16 cellular contexts compared by ENCODE assay signal in the genomic region with DNA sequence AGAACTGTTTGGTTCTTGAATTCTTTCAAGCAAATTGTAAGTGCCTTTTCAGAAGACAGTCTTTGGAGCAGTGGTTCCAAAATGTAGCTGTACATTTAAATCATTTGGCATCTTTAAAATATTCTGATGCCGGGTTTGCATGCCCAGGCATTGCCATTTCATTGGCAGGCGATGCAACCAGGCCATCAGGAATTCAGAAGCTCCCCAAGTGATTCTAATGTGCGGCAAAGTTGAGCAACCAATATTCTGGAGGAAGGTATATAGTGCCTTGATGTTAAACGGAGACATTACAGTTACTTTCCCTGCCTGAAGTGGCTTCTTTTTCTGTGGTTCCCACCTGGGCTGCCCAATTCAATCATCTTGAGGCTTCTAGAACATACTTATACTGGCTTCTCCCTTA.
DNase-seq lines count a peak whose midpoint lies in the region; ATAC-seq and TF ChIP-seq lines count a peak whose summit lies in the region.
"Had no signal": no experiment of that assay in that cellular context is flagged by ENCODE, and none has a peak within 500 bp of the region (broad histone marks: within the 10 kb centered on the region; RNA-seq: fewer than 3 reads in every experiment).

No MANE protein-coding gene starts in this region.

- H3K27me3 Mint-ChIP-seq in MCF 10A (ENCODE audit: insufficient read depth, unreplicated experiment) (no peaks in the 10 kb centered on the region), naive B cell (no peaks in the 10 kb centered on the region)
- H3K27me3 Mint-ChIP-seq: stimulated activated naive CD8-positive, alpha-beta T cell treated with anti-CD3 and anti-CD28 coated beads, Interleukin-15, Interleukin-2, amounts not matched to agents 100 ng/mL and 50 ng/mL, for 24 hours had no signal

- peaks cover 17% of the 10 kb centered on the region for H3K4me1 ChIP-seq in ACC112 (ENCODE audit: control insufficient read depth, insufficient read depth, low read length, unreplicated experiment)
- H3K4me1 ChIP-seq in SJCRH30 = peaks cover 2% of the 10 kb centered on the region
- peaks cover 4 to 7% of the 10 kb centered on the region in 2 donors for H3K4me1 ChIP-seq in adrenal gland (replicated peaks in 1 of 2)

- H3K4me3 Mint-ChIP-seq in MCF 10A (ENCODE audit: unreplicated experiment) (peak overlapping the region; percentile 48), naive B cell (peak overlapping the region in 2 of 8 donors; percentile 29 to 53)
- H3K4me3 Mint-ChIP-seq: activated CD4-positive, alpha-beta memory T cell treated with anti-CD3 and anti-CD28 coated beads for 36 hours; activated T-helper 17 cell treated with anti-CD3 and anti-CD28 coated beads, Interleukin-2, amount 50 U/mL, for 72 hours; stimulated activated naive CD8-positive, alpha-beta T cell treated with anti-CD3 and anti-CD28 coated beads, Interleukin-15, Interleukin-2, amounts not matched to agents 100 ng/mL and 50 ng/mL, for 24 hours had no signal

- H3K9me3 ChIP-seq in SJCRH30 (replicated peaks) = no peaks in the 10 kb centered on the region; the same call in 1 of the 2 replicates
- no peaks in the 10 kb centered on the region for H3K9me3 ChIP-seq in adrenal gland (replicated peaks in 1 of 3)
- H3K9me3 ChIP-seq: ascending aorta, mucosa of descending colon had no signal

- peak overlapping the region; percentile 52 for H3K27ac ChIP-seq in ACC112 (ENCODE audit: low read depth, low read length)
- no peak overlapping the region for H3K27ac ChIP-seq in SJCRH30
- peak overlapping the region in 2 of 5 donors; percentile 38 to 50 for H3K27ac ChIP-seq in adrenal gland

- intact Hi-C loops in MCF 10A (cut with micrococcal nuclease) (no loop called here), adrenal gland (cut with DNase I) (no loop called here)

- BruUV-seq in MCF 10A (replicated peaks; lab: Mats Ljungman, UMichigan) = no TSS peak

- DNase-seq in GF-D8 (lab: John Stamatoyannopoulos, UW) = peak; percentile 81
- DNase-seq in MCF 10A (ENCODE audit: unreplicated experiment) = peak; percentile 55
- no peak for DNase-seq in naive B cell
- no peak for DNase-seq in DMS114 treated with DMSO at 0.1 percent for 48 hours (lab: John Stamatoyannopoulos, UW; ENCODE audit: unreplicated experiment)
- no peak for DNase-seq in SJCRH30
- DNase-seq in adrenal gland = no peak
- DNase-seq: activated CD4-positive, alpha-beta memory T cell treated with anti-CD3 and anti-CD28 coated beads for 36 hours; mucosa of descending colon; NCI-H146; NK-92 treated with Interleukin-12 subunit alpha and Interleukin-12 subunit beta, amount 100 ng/mL, for 24 hours had no signal

- peak overlapping the region; percentile 59 for H2AFZ ChIP-seq in ACC112 (ENCODE audit: low read length, unreplicated experiment)

- H3K9me3 Mint-ChIP-seq in MCF 10A (ENCODE audit: unreplicated experiment) = no peaks in the 10 kb centered on the region
- H3K9me3 Mint-ChIP-seq in naive B cell = no peaks in the 10 kb centered on the region
- H3K9me3 Mint-ChIP-seq: activated CD4-positive, alpha-beta memory T cell treated with anti-CD3 and anti-CD28 coated beads for 36 hours; activated T-helper 17 cell treated with anti-CD3 and anti-CD28 coated beads, Interleukin-2, amount 50 U/mL, for 72 hours; stimulated activated naive CD8-positive, alpha-beta T cell treated with anti-CD3 and anti-CD28 coated beads, Interleukin-15, Interleukin-2, amounts not matched to agents 100 ng/mL and 50 ng/mL, for 24 hours had no signal

- CTCF ChIA-PET in MCF 10A (lab: Yijun Ruan, JAX) = interaction anchor here (0.6 to 2.0 kb wide), 7 partner anchors 10 to 398 kb away, joined by 3 to 7 read pairs (median 5); no protein-coding TSS in a partner anchor

- TF ChIP-seq CTCF in MCF 10A (IDR thresholded peaks at IDR 0.05; ENCODE audit: unreplicated experiment) (no peak), adrenal gland (IDR thresholded peaks at IDR 0.05) (no peak)

- POLR2A ChIA-PET in MCF 10A (lab: Yijun Ruan, JAX) = interaction anchor here (0.7 to 2.3 kb wide), 17 partner anchors 10 to 355 kb away, joined by 3 to 15 read pairs (median 4); partner anchors contain the start of genes PGM2 and RELL1

- H3K27ac Mint-ChIP-seq in MCF 10A (ENCODE audit: low read depth, unreplicated experiment) = peak overlapping the region; percentile 94
- H3K27ac Mint-ChIP-seq in naive B cell = peak overlapping the region in 4 of 6 donors; percentile 38 to 86 (median 68)
- H3K27ac Mint-ChIP-seq: activated CD4-positive, alpha-beta memory T cell treated with anti-CD3 and anti-CD28 coated beads for 36 hours; activated T-helper 17 cell treated with anti-CD3 and anti-CD28 coated beads, Interleukin-2, amount 50 U/mL, for 72 hours; stimulated activated naive CD8-positive, alpha-beta T cell treated with anti-CD3 and anti-CD28 coated beads, Interleukin-15, Interleukin-2, amounts not matched to agents 100 ng/mL and 50 ng/mL, for 24 hours had no signal

- no peaks in the 10 kb centered on the region for H3K36me3 Mint-ChIP-seq in MCF 10A (ENCODE audit: insufficient read depth, unreplicated experiment)
- no peaks in the 10 kb centered on the region for H3K36me3 Mint-ChIP-seq in naive B cell
- H3K36me3 Mint-ChIP-seq: activated CD4-positive, alpha-beta memory T cell treated with anti-CD3 and anti-CD28 coated beads for 36 hours had no signal

- H3K79me2 ChIP-seq in ACC112 (ENCODE audit: control insufficient read depth, insufficient read depth, low read length, unreplicated experiment) = no peaks in the 10 kb centered on the region

- 36 to 59% (median 46%) methylated on average over 4 of the region's 4 CpGs for WGBS in adrenal gland, 4 donors

- no peak for TF ChIP-seq POLR2A in adrenal gland (IDR thresholded peaks at IDR 0.05)

- ATAC-seq in naive B cell (ENCODE audit: low read depth in 2 of 2) (peak; percentile 27 to 40), GM18873 (IDR thresholded peaks at IDR 0.05; ENCODE audit: low FRiP score, unreplicated experiment) (no peak)
- ATAC-seq: activated T-helper 17 cell treated with anti-CD3 and anti-CD28 coated beads, Interleukin-2, amount 50 U/mL, for 72 hours had no signal

- H3K4me1 Mint-ChIP-seq in MCF 10A (ENCODE audit: insufficient read depth, unreplicated experiment) (peaks cover 29% of the 10 kb centered on the region), naive B cell (peaks cover 17 to 34% (median 31%) of the 10 kb centered on the region in 3 donors)
- H3K4me1 Mint-ChIP-seq: activated T-helper 17 cell treated with anti-CD3 and anti-CD28 coated beads, Interleukin-2, amount 50 U/mL, for 72 hours had no signal

- no peaks in the 10 kb centered on the region for H3K27me3 ChIP-seq in ACC112 (ENCODE audit: insufficient read depth, low read length)
- no peaks in the 10 kb centered on the region for H3K27me3 ChIP-seq in SJCRH30
- no peaks in the 10 kb centered on the region for H3K27me3 ChIP-seq in adrenal gland
- H3K27me3 ChIP-seq: ascending aorta had no signal

- H3K36me3 ChIP-seq in ACC112 (ENCODE audit: insufficient read depth, low read length) = no peaks in the 10 kb centered on the region
- no peaks in the 10 kb centered on the region for H3K36me3 ChIP-seq in SJCRH30
- H3K36me3 ChIP-seq in adrenal gland (replicated peaks in 1 of 2) = no peaks in the 10 kb centered on the region
- H3K36me3 ChIP-seq: ascending aorta had no signal

- no peak overlapping the region for H3K4me3 ChIP-seq in ACC112 (ENCODE audit: low read depth, low read length)
- no peak overlapping the region for H3K4me3 ChIP-seq in SJCRH30
- H3K4me3 ChIP-seq in adrenal gland = no peak overlapping the region
- H3K4me3 ChIP-seq: ascending aorta, coronary artery, mucosa of descending colon had no signal

Comparison
In these comparisons a context has a peak if more than half of its experiments do, and no peak if none do; other contexts are left out.
1. DNase-seq: peak in GF-D8 (single experiment) and MCF 10A (single experiment); none in naive B cell (single experiment), DMS114 treated with DMSO at 0.1 percent for 48 hours (single experiment), SJCRH30 (0 of 2) and adrenal gland (0 of 7).